In genomic region chr10:1056326-1057105, GRCh38 we compare ENCODE assay signal across 8 cellular contexts. TPM values are rescaled to one million over a fixed set of nuclear protein-coding genes. Genes with fewer than 3 reads are reported as not detected.
A peak's percentile ranks its signal among the peaks of the same experiment; 100 is the strongest.
DNase-seq lines count a peak whose midpoint lies in the region; ATAC-seq and TF ChIP-seq lines count a peak whose summit lies in the region.

WDR37 (plus strand) TSS chr10:1056385; CDS start chr10:1072156, 15,771 bp downstream.

- H3K27ac ChIP-seq in A673 (ENCODE audit: low read depth, low read length, poor library complexity, severe bottlenecking): peak within 1 kb of the TSS; percentile 98

- peak within 1 kb of the TSS; percentile 99 for H3K4me3 ChIP-seq in A673 (ENCODE audit: low read depth, low read length, poor library complexity, severe bottlenecking)

- no TSS peak for BruUV-seq in A673 (replicated peaks; lab: Mats Ljungman, UMichigan)

- intact Hi-C loops in A673 (cut with micrococcal nuclease; ENCODE audit: unreplicated experiment): no loop called here

- no peaks in the 10 kb centered on the region for H3K27me3 ChIP-seq in A673 (replicated peaks; ENCODE audit: insufficient read depth, low read depth, low read length, poor library complexity)

- peaks cover 24% of the 10 kb centered on the region for H3K4me1 ChIP-seq in A673 (ENCODE audit: insufficient read depth, low read length, poor library complexity, severe bottlenecking)

- CTCF ChIA-PET in A673 (lab: Charles Lee): no interaction called here

- DNase-seq in A673 (ENCODE audit: low spot score) (peak; percentile 87), NCI-H2171 (lab: John Stamatoyannopoulos, UW) (peak; percentile 54), cerebellar cortex (ENCODE audit: low spot score) (peak; percentile 82), kidney glomerular epithelial cell (lab: John Stamatoyannopoulos, UW) (peak; percentile 81)
- DNase-seq in activated CD4-positive, CD25-positive, alpha-beta regulatory T cell treated with anti-CD3 and anti-CD28 coated beads, Interleukin-2, amount 50 U/mL, for 72 hours: peak; percentile 92
- DNase-seq in stimulated activated CD4-positive, alpha-beta T cell treated with anti-CD3 and anti-CD28 coated beads, Interleukin-15, amount 100 ng/mL, for 48 hours (ENCODE audit: low read depth in 2 of 2): peak; percentile 69 to 78

- TF ChIP-seq CTCF in A673 (conservative IDR thresholded peaks at IDR 0.05; ENCODE audit: low read depth, low read length): no peak

- H3K36me3 ChIP-seq in A673 (ENCODE audit: insufficient read depth, low read length, poor library complexity, severe bottlenecking): peaks cover 16% of the 10 kb centered on the region

- ATAC-seq in GM18519 (IDR thresholded peaks at IDR 0.05; ENCODE audit: low FRiP score, unreplicated experiment) (peak; percentile 78), HG03039 (IDR thresholded peaks at IDR 0.05; ENCODE audit: unreplicated experiment) (peak; percentile 89)

- H3K9me3 ChIP-seq in A673 (ENCODE audit: low read depth, low read length, poor library complexity, severe bottlenecking): no peaks in the 10 kb centered on the region

- POLR2A ChIA-PET in A673 (lab: Charles Lee; ENCODE audit: low non-redundant PET): no interaction called here

RNA-seq across cellular contexts. Expression of gene WDR37, which starts in this region (rescaled TPM):
- total RNA-seq in A673 (2021): 12.6 and 15.5 TPM in 2 replicates

Comparison
In these comparisons a context has a peak if more than half of its experiments do, and no peak if none do; other contexts are left out.
1. Peak in every context shown above with its lines: DNase-seq, ATAC-seq, H3K4me3 ChIP-seq and H3K27ac ChIP-seq.